In the genomic region with DNA sequence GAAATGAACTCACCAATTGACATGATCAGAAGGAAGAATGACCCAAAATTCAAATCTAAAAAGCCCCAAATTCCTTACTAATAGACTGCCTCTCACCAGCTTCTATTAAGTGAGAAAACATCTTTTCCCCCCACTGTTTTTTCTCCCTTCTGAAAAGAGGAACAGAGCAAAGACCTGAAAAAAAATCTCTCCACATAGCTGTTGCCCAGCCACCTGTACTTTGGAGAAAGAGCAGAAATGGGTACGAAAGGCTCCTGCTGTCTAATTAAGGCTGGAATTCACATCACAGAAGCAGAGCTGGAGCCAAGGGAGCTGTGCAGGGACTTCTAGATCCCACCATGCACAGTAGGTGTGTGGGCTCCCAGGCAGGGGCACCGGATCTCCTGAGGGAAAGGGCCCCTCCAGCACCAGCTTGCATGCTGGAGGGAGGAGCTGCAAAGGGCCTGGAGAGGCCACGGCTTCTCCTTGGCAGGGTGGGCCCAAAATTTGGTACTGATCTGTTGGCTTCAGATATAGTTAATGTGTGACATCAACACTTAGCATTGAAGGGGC, we compare ENCODE assay signal across 1 cellular context.
TF ChIP-seq lines count a peak whose summit lies in the region.

No MANE protein-coding gene starts in this region.

TF ChIP-seq in H1, 55 proteins besides CTCF, POLR2A, EP300 and RAD21:
- TF ChIP-seq, protein P1, sequence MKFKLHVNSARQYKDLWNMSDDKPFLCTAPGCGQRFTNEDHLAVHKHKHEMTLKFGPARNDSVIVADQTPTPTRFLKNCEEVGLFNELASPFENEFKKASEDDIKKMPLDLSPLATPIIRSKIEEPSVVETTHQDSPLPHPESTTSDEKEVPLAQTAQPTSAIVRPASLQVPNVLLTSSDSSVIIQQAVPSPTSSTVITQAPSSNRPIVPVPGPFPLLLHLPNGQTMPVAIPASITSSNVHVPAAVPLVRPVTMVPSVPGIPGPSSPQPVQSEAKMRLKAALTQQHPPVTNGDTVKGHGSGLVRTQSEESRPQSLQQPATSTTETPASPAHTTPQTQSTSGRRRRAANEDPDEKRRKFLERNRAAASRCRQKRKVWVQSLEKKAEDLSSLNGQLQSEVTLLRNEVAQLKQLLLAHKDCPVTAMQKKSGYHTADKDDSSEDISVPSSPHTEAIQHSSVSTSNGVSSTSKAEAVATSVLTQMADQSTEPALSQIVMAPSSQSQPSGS (IDR thresholded peaks at IDR 0.05; ENCODE audit: low read length): no peak
- TF ChIP-seq YY1 (IDR thresholded peaks at IDR 0.05; ENCODE audit: low read depth, low read length) (no peak), CHD2 (IDR thresholded peaks at IDR 0.05; ENCODE audit: low read length) (no peak), ASH2L (IDR thresholded peaks at IDR 0.05; ENCODE audit: low read length) (no peak), TAF7 (optimal IDR thresholded peaks at IDR 0.05; ENCODE audit: borderline replicate concordance, low read depth, low read length) (no peak), POU5F1 (IDR thresholded peaks at IDR 0.05; ENCODE audit: low read depth, low read length) (no peak)
